Comparison of ENCODE assay signal across 18 cellular contexts in the genomic region with DNA sequence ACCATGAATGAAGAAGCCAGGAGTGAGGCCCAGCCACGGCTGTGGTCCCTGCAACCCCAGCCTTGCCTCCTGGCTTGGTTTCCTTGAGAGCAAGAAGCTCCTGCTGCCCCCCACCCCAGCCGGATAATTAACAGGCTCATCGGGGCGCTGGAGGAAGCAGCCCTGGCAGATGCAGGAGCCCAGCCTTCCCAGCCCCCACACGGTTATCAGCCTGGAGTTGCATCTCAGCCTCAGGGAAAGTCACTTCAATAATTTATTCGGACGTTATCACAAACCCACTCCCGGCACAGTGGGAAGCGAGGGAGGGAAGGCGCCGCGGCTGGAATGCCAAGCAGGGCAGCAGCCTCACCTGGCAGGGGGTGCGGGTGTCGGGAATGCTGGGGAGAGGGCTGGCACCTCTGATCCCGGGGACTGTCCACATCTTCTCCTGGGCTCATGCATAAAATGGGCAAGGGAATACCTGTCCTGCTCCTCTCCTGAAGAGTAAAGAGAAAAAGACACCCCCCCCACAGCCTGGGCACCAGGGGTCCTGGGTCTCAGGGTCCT. TPM values are rescaled to one million over a fixed set of nuclear protein-coding genes. Genes with fewer than 3 reads are reported as not detected.
DNase-seq lines count a peak whose midpoint lies in the region; ATAC-seq and TF ChIP-seq lines count a peak whose summit lies in the region.
"Had no signal": no experiment of that assay in that cellular context is flagged by ENCODE, and none has a peak within 500 bp of the region (broad histone marks: within the 10 kb centered on the region; RNA-seq: fewer than 3 reads in every experiment).

No MANE protein-coding gene starts in this region.

- intact Hi-C loops in testis (cut with DNase I; ENCODE audit: low total_unique reads) (no loop called here), Right ventricle myocardium inferior (cut with DNase I) (no loop called here)

- ATAC-seq in HG02852 (IDR thresholded peaks at IDR 0.05; ENCODE audit: unreplicated experiment) (no peak), HG02970 (IDR thresholded peaks at IDR 0.05; ENCODE audit: low FRiP score, unreplicated experiment) (no peak), Right ventricle myocardium inferior (no peak)
- ATAC-seq: left colon; right cardiac atrium; stimulated activated naive CD8-positive, alpha-beta T cell treated with anti-CD3 and anti-CD28 coated beads, Interleukin-15, amount 100 ng/mL, for 72 hours had no signal

- no peak for TF ChIP-seq CTCF in testis (IDR thresholded peaks at IDR 0.05)

- H3K4me3 ChIP-seq in NT2/D1 (ENCODE audit: insufficient read length, low read depth) = no peak overlapping the region
- H3K4me3 ChIP-seq in testis = no peak overlapping the region
- H3K4me3 ChIP-seq: vagina had no signal

- no peaks in the 10 kb centered on the region for H3K36me3 ChIP-seq in NT2/D1 (ENCODE audit: insufficient read depth, insufficient read length, low read length)
- H3K36me3 ChIP-seq in testis (ENCODE audit: low read depth, missing control alignments) = no peaks in the 10 kb centered on the region
- H3K36me3 ChIP-seq: vagina had no signal

- peaks cover 20% of the 10 kb centered on the region for H3K4me1 ChIP-seq in NT2/D1 (ENCODE audit: insufficient read depth, insufficient read length)
- peaks cover 25% of the 10 kb centered on the region for H3K4me1 ChIP-seq in testis
- H3K4me1 ChIP-seq: vagina had no signal

- H3K27me3 ChIP-seq in NT2/D1 (ENCODE audit: insufficient read depth, insufficient read length) = peaks cover 3% of the 10 kb centered on the region
- no peaks in the 10 kb centered on the region for H3K27me3 ChIP-seq in testis
- H3K27me3 ChIP-seq: vagina had no signal

- DNase-seq in activated gamma-delta T cell treated with Interleukin-2 at 50 U/mL for 16 hours (peak; percentile 1), activated gamma-delta T cell (lab: John Stamatoyannopoulos, UW) (no peak), NT2/D1 (ENCODE audit: low read depth, low spot score) (no peak), islet precursor cell (peak; percentile 45), testis (peak; percentile 70), Right ventricle myocardium inferior (ENCODE audit: missing footprints) (no peak)
- DNase-seq: activated naive CD4-positive, alpha-beta T cell treated with Interleukin-2 at 50 U/mL for 16 hours; CD8-positive, alpha-beta memory T cell; left colon; NCI-H187 treated with DMSO at 0.1 percent for 48 hours; NCI-H446 treated with DMSO at 0.1 percent for 48 hours; occipital lobe; right cardiac atrium; SHP77 treated with DMSO at 0.1 percent for 48 hours had no signal

- no peak overlapping the region for H3K27ac ChIP-seq in testis
- H3K27ac ChIP-seq: vagina had no signal

- H3K9ac ChIP-seq in NT2/D1 (ENCODE audit: insufficient read length, low read depth) = peak overlapping the region; percentile 43

- no peaks in the 10 kb centered on the region for H3K9me3 ChIP-seq in NT2/D1 (ENCODE audit: insufficient read depth, low read length)
- H3K9me3 ChIP-seq in testis = no peaks in the 10 kb centered on the region
- H3K9me3 ChIP-seq: vagina had no signal

- WGBS in testis, 2 donors = 47 to 50% methylated on average over 13 to 15 of the region's 15 CpGs

- TF ChIP-seq POLR2A in testis (IDR thresholded peaks at IDR 0.05) = no peak

RNA-seq across cellular contexts. Expression of a gene that starts 43.3 kb away (rescaled TPM):
- 100 to 1,000 TPM; 223 to 253 TPM for total RNA-seq in testis
- polyA plus RNA-seq in testis (ENCODE audit: insufficient read depth, low read depth, low replicate concordance) = 64.3 TPM
- total RNA-seq in Right ventricle myocardium inferior = 1.2 TPM

Comparison
In these comparisons a context has a peak if more than half of its experiments do, and no peak if none do; other contexts are left out.
1. DNase-seq: peak in activated gamma-delta T cell treated with Interleukin-2 at 50 U/mL for 16 hours (single experiment), islet precursor cell (single experiment) and testis (single experiment); none in activated gamma-delta T cell (single experiment), NT2/D1 (single experiment) and Right ventricle myocardium inferior (single experiment).
2. RNA of a gene that starts 43.3 kb away (total RNA-seq): 223 to 253 TPM in testis; 1.2 TPM in Right ventricle myocardium inferior (single experiment); every median in the first group is over 100 times any median in the second.